11 cellular contexts compared by ENCODE assay signal in the genomic region with DNA sequence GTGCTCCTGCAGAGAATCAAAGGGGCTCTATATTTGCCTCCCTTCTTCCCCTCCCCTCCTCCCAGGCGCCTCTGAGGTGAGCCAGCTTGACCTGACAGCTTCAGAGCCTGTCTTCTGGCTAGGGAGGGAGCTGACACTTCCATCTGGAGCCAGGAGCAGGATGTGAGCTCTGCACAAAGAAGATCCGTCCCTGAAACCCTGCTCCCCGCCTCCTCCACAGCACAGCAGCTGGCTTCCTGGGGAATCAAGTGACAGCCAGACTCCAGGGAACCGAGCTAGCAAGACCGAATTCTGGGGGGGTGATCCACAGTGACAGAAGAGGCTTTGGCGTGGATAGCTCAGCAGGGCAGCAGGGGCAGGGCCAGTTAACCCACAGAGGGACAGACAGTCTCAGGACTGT. TPM values are rescaled to one million over a fixed set of nuclear protein-coding genes. Genes with fewer than 3 reads are reported as not detected.
A peak's percentile ranks its signal among the peaks of the same experiment; 100 is the strongest.
DNase-seq lines count a peak whose midpoint lies in the region; ATAC-seq and TF ChIP-seq lines count a peak whose summit lies in the region.
"Had no signal": no experiment of that assay in that cellular context is flagged by ENCODE, and none has a peak within 500 bp of the region (broad histone marks: within the 10 kb centered on the region; RNA-seq: fewer than 3 reads in every experiment).

No MANE protein-coding gene starts in this region.

- POLR2A ChIA-PET in WTC11 (lab: Charles Lee): no interaction called here

- H3K27me3 Mint-ChIP-seq in WTC11 (ENCODE audit: low read depth): peaks cover 14% of the 10 kb centered on the region
- H3K27me3 Mint-ChIP-seq in type B pancreatic cell: peaks cover 16% of the 10 kb centered on the region

- H3K9me3 Mint-ChIP-seq in WTC11 (no peaks in the 10 kb centered on the region), type B pancreatic cell (no peaks in the 10 kb centered on the region)
- H3K9me3 Mint-ChIP-seq in activated naive CD4-positive, alpha-beta T cell treated with anti-CD3 and anti-CD28 coated beads, Interleukin-2, amount 50 U/mL, for 72 hours: no peaks in the 10 kb centered on the region

- H3K4me3 Mint-ChIP-seq in WTC11 (peak overlapping the region; percentile 46), type B pancreatic cell (peak overlapping the region; percentile 16)

- CTCF ChIA-PET in WTC11 (lab: Charles Lee): interaction anchor here (0.7 to 1.9 kb wide), 15 partner anchors 10 to 586 kb away, joined by 3 to 22 read pairs (median 4); a partner anchor contains a TSS

- no peak for TF ChIP-seq CTCF in WTC11 (IDR thresholded peaks at IDR 0.05)
- no peak for TF ChIP-seq CTCF in type B pancreatic cell (conservative IDR thresholded peaks at IDR 0.05)

- H3K4me1 Mint-ChIP-seq in WTC11 (peaks cover 19% of the 10 kb centered on the region), type B pancreatic cell (ENCODE audit: unreplicated experiment) (peaks cover 26% of the 10 kb centered on the region)

- no peaks in the 10 kb centered on the region for H3K36me3 Mint-ChIP-seq in WTC11
- no peaks in the 10 kb centered on the region for H3K36me3 Mint-ChIP-seq in type B pancreatic cell
- H3K36me3 Mint-ChIP-seq in activated naive CD4-positive, alpha-beta T cell treated with anti-CD3 and anti-CD28 coated beads, Interleukin-2, amount 50 U/mL, for 72 hours: no peaks in the 10 kb centered on the region

- DNase-seq in NCI-H2081 (lab: John Stamatoyannopoulos, UW) (peak; percentile 35 to 74), NCI-H2081 treated with DMSO at 0.1 percent for 48 hours (lab: John Stamatoyannopoulos, UW) (no peak), WTC11 (ENCODE audit: low spot score) (peak; percentile 39), islet precursor cell (peak; percentile 88), type B pancreatic cell (ENCODE audit: extremely low spot score, unreplicated experiment) (no peak), NCI-H446 (lab: John Stamatoyannopoulos, UW) (no peak)
- DNase-seq in activated naive CD4-positive, alpha-beta T cell treated with anti-CD3 and anti-CD28 coated beads, Interleukin-2, amount 50 U/mL, for 72 hours (ENCODE audit: low spot score in 2 of 2): no peak
- DNase-seq: activated CD4-positive, alpha-beta T cell treated with anti-CD3 and anti-CD28 coated beads, Interleukin-2, amount 50 U/mL, for 48 hours had no signal

- no peak overlapping the region for H3K27ac Mint-ChIP-seq in WTC11
- no peak overlapping the region for H3K27ac Mint-ChIP-seq in type B pancreatic cell
- H3K27ac Mint-ChIP-seq in activated naive CD4-positive, alpha-beta T cell treated with anti-CD3 and anti-CD28 coated beads, Interleukin-2, amount 50 U/mL, for 72 hours: no peak overlapping the region

- ATAC-seq in WTC11: peak; percentile 90
- ATAC-seq in HG02885 (IDR thresholded peaks at IDR 0.05; ENCODE audit: poor library complexity, unreplicated experiment): no peak
- no peak for ATAC-seq in activated naive CD4-positive, alpha-beta T cell treated with anti-CD3 and anti-CD28 coated beads, Interleukin-2, amount 50 U/mL, for 72 hours

TF ChIP-seq in WTC11, 78 proteins besides CTCF, POLR2A, EP300 and RAD21:
- TF ChIP-seq, protein P1, sequence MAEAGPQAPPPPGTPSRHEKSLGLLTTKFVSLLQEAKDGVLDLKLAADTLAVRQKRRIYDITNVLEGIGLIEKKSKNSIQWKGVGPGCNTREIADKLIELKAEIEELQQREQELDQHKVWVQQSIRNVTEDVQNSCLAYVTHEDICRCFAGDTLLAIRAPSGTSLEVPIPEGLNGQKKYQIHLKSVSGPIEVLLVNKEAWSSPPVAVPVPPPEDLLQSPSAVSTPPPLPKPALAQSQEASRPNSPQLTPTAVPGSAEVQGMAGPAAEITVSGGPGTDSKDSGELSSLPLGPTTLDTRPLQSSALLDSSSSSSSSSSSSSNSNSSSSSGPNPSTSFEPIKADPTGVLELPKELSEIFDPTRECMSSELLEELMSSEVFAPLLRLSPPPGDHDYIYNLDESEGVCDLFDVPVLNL (CRISPR knock-in tag; IDR thresholded peaks at IDR 0.05; ENCODE audit: borderline replicate concordance, low read depth): no peak
- no peak for TF ChIP-seq ZBTB21 (CRISPR knock-in tag; IDR thresholded peaks at IDR 0.05; ENCODE audit: borderline replicate concordance)
- TF ChIP-seq, protein P2, sequence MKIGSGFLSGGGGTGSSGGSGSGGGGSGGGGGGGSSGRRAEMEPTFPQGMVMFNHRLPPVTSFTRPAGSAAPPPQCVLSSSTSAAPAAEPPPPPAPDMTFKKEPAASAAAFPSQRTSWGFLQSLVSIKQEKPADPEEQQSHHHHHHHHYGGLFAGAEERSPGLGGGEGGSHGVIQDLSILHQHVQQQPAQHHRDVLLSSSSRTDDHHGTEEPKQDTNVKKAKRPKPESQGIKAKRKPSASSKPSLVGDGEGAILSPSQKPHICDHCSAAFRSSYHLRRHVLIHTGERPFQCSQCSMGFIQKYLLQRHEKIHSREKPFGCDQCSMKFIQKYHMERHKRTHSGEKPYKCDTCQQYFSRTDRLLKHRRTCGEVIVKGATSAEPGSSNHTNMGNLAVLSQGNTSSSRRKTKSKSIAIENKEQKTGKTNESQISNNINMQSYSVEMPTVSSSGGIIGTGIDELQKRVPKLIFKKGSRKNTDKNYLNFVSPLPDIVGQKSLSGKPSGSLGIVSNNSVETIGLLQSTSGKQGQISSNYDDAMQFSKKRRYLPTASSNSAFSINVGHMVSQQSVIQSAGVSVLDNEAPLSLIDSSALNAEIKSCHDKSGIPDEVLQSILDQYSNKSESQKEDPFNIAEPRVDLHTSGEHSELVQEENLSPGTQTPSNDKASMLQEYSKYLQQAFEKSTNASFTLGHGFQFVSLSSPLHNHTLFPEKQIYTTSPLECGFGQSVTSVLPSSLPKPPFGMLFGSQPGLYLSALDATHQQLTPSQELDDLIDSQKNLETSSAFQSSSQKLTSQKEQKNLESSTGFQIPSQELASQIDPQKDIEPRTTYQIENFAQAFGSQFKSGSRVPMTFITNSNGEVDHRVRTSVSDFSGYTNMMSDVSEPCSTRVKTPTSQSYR (CRISPR knock-in tag; IDR thresholded peaks at IDR 0.05): no peak
- TF ChIP-seq EMX1 (CRISPR knock-in tag; IDR thresholded peaks at IDR 0.05): no peak
- TF ChIP-seq, protein P3, sequence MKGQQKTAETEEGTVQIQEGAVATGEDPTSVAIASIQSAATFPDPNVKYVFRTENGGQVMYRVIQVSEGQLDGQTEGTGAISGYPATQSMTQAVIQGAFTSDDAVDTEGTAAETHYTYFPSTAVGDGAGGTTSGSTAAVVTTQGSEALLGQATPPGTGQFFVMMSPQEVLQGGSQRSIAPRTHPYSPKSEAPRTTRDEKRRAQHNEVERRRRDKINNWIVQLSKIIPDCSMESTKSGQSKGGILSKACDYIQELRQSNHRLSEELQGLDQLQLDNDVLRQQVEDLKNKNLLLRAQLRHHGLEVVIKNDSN (CRISPR knock-in tag; IDR thresholded peaks at IDR 0.05): no peak
- no peak for TF ChIP-seq NR3C1 (CRISPR knock-in tag; conservative IDR thresholded peaks at IDR 0.05; ENCODE audit: low read depth)
- TF ChIP-seq NFYB (CRISPR knock-in tag; conservative IDR thresholded peaks at IDR 0.05; ENCODE audit: low read depth): no peak
- no peak for TF ChIP-seq FOXK1 (CRISPR knock-in tag; IDR thresholded peaks at IDR 0.05)

RNA-seq across cellular contexts. Expression of a gene that starts 37.2 kb away (rescaled TPM):
- total RNA-seq in WTC11 (2021): not detected in 3 replicates
- total RNA-seq in type B pancreatic cell (ENCODE audit: low replicate concordance): not detected in 2 replicates
- total RNA-seq in activated naive CD4-positive, alpha-beta T cell treated with anti-CD3 and anti-CD28 coated beads, Interleukin-2, amount 50 U/mL, for 72 hours: not detected
- total RNA-seq: RPMI7951, thoracic aorta had no signal

Comparison
In these comparisons a context has a peak if more than half of its experiments do, and no peak if none do; other contexts are left out.
1. DNase-seq: peak in NCI-H2081 (2 of 2), WTC11 (single experiment) and islet precursor cell (single experiment); none in NCI-H2081 treated with DMSO at 0.1 percent for 48 hours (single experiment), type B pancreatic cell (single experiment), NCI-H446 (0 of 2) and activated naive CD4-positive, alpha-beta T cell treated with anti-CD3 and anti-CD28 coated beads, Interleukin-2, amount 50 U/mL, for 72 hours (0 of 2).